ENCODE assay signal across 12 cellular contexts in genomic region chr11:417652-418342, GRCh38. TPM values are rescaled to one million over a fixed set of nuclear protein-coding genes. Genes with fewer than 3 reads are reported as not detected.
DNase-seq lines count a peak whose midpoint lies in the region; ATAC-seq, FAIRE-seq and TF ChIP-seq lines count a peak whose summit lies in the region.
"Had no signal": no experiment of that assay in that cellular context is flagged by ENCODE, and none has a peak within 500 bp of the region (broad histone marks: within the 10 kb centered on the region; RNA-seq: fewer than 3 reads in every experiment).

No MANE protein-coding gene starts in this region.

- H3K27ac ChIP-seq in vagina: no peak overlapping the region
- H3K27ac ChIP-seq in kidney (ENCODE audit: low read depth in 2 of 2, low read length in 2 of 2): peak overlapping the region in 1 of 2 donors; percentile 37

- TF ChIP-seq CTCF in vagina (IDR thresholded peaks at IDR 0.05) (no peak), kidney (IDR thresholded peaks at IDR 0.05; ENCODE audit: borderline replicate concordance, extremely low read depth, insufficient read depth) (no peak)

- peaks cover 53% of the 10 kb centered on the region for H3K4me1 Mint-ChIP-seq in dendritic cell treated with granulocyte-macrophage colony-stimulating factor and Interleukin-4, amounts not matched to agents 40 ng/mL and 50 ng/mL, for 4 days (ENCODE audit: low read depth)
- H3K4me1 Mint-ChIP-seq in naive thymus-derived CD8-positive, alpha-beta T cell: peaks cover 9 to 41% (median 29%) of the 10 kb centered on the region in 4 donors

- no peak for FAIRE-seq in kidney (lab: Jason Lieb, UNC)
- FAIRE-seq: D721Med had no signal

- H3K4me1 ChIP-seq in vagina (peaks cover 37% of the 10 kb centered on the region), kidney (ENCODE audit: control insufficient read depth in 1 of 2, insufficient read depth in 1 of 2, low read depth in 1 of 2, low read length in 2 of 2) (peaks cover 6 to 27% of the 10 kb centered on the region in 2 donors)

- H3K4me3 ChIP-seq in vagina (peak overlapping the region; percentile 44 to 50), kidney (ENCODE audit: low read length in 2 of 2) (peak overlapping the region in 1 of 2 donors; percentile 64)

- H3K9me3 ChIP-seq in vagina (no peaks in the 10 kb centered on the region), kidney (ENCODE audit: control insufficient read depth in 1 of 2, low read length in 2 of 2) (no peaks in the 10 kb centered on the region)

- ATAC-seq in Right ventricle myocardium inferior: no peak
- ATAC-seq in left ventricle myocardium superior: no peak
- no peak for ATAC-seq in naive thymus-derived CD8-positive, alpha-beta T cell
- no peak for ATAC-seq in GM21576 (IDR thresholded peaks at IDR 0.05; ENCODE audit: unreplicated experiment)
- no peak for ATAC-seq in HG03159 (IDR thresholded peaks at IDR 0.05; ENCODE audit: unreplicated experiment)

- no peaks in the 10 kb centered on the region for H3K27me3 ChIP-seq in vagina

- H3K36me3 ChIP-seq in vagina (no peaks in the 10 kb centered on the region), kidney (ENCODE audit: control insufficient read depth in 1 of 2, insufficient read depth in 2 of 2, low read length in 2 of 2) (no peaks in the 10 kb centered on the region)

- no peaks in the 10 kb centered on the region for H3K9me3 Mint-ChIP-seq in dendritic cell treated with granulocyte-macrophage colony-stimulating factor and Interleukin-4, amounts not matched to agents 40 ng/mL and 50 ng/mL, for 4 days
- H3K9me3 Mint-ChIP-seq in naive thymus-derived CD8-positive, alpha-beta T cell: no peaks in the 10 kb centered on the region

- peak overlapping the region; percentile 72 for H3K4me3 Mint-ChIP-seq in dendritic cell treated with granulocyte-macrophage colony-stimulating factor and Interleukin-4, amounts not matched to agents 40 ng/mL and 50 ng/mL, for 4 days
- H3K4me3 Mint-ChIP-seq in naive thymus-derived CD8-positive, alpha-beta T cell: peak overlapping the region; percentile 66 to 94 (median 74)

- TF ChIP-seq POLR2A in vagina (IDR thresholded peaks at IDR 0.05): no peak

- intact Hi-C loops in Right ventricle myocardium inferior (cut with DNase I): no loop called here
- intact Hi-C loops in left ventricle myocardium superior (cut with micrococcal nuclease): no loop called here
- intact Hi-C loops in dendritic cell treated with granulocyte-macrophage colony-stimulating factor and Interleukin-4, amounts not matched to agents 40 ng/mL and 50 ng/mL, for 4 days (cut with micrococcal nuclease): no loop called here
- intact Hi-C loops in vagina (cut with DNase I): no loop called here
- intact Hi-C loops in kidney (cut with DNase I): no loop called here

- H3K9ac ChIP-seq in kidney (ENCODE audit: low read length in 2 of 2): peak overlapping the region in 1 of 2 donors; percentile 51

- DNase-seq in Right ventricle myocardium inferior (ENCODE audit: missing footprints): peak; percentile 18
- no peak for DNase-seq in left ventricle myocardium superior
- peak in 2 of 10 donors; percentile 1 to 12 for DNase-seq in naive thymus-derived CD8-positive, alpha-beta T cell
- no peak for DNase-seq in vagina (ENCODE audit: extremely low spot score in 2 of 2)
- no peak for DNase-seq in kidney
- DNase-seq: activated CD4-positive, alpha-beta T cell treated with anti-CD3 and anti-CD28 coated beads for 48 hours; Karpas-422; NK-92 treated with Interleukin-12 subunit alpha and Interleukin-12 subunit beta, amount 100 ng/mL, for 24 hours had no signal

- peaks cover 32% of the 10 kb centered on the region for H3K27me3 Mint-ChIP-seq in dendritic cell treated with granulocyte-macrophage colony-stimulating factor and Interleukin-4, amounts not matched to agents 40 ng/mL and 50 ng/mL, for 4 days
- no peaks in the 10 kb centered on the region for H3K27me3 Mint-ChIP-seq in naive thymus-derived CD8-positive, alpha-beta T cell

- H3K36me3 Mint-ChIP-seq in dendritic cell treated with granulocyte-macrophage colony-stimulating factor and Interleukin-4, amounts not matched to agents 40 ng/mL and 50 ng/mL, for 4 days (ENCODE audit: low read depth): peaks cover 6% of the 10 kb centered on the region
- H3K36me3 Mint-ChIP-seq in naive thymus-derived CD8-positive, alpha-beta T cell: peaks cover 0 to 3% (median 0%) of the 10 kb centered on the region in 3 donors

- POLR2A ChIA-PET in naive thymus-derived CD8-positive, alpha-beta T cell (lab: Charles Lee): interaction anchor here (1.2 to 7.9 kb wide), 7 partner anchors 8 to 210 kb away, joined by 3 to 144 read pairs (median 15); partner anchors contain the start of genes ANO9, BET1L, PTDSS2 and RIC8A

- H3K27ac Mint-ChIP-seq in dendritic cell treated with granulocyte-macrophage colony-stimulating factor and Interleukin-4, amounts not matched to agents 40 ng/mL and 50 ng/mL, for 4 days: peak overlapping the region; percentile 84
- H3K27ac Mint-ChIP-seq in naive thymus-derived CD8-positive, alpha-beta T cell: peak overlapping the region in 8 of 10 donors; percentile 32 to 90 (median 65)

RNA-seq across cellular contexts. Expression of gene SIGIRR, which starts 3.0 kb away (rescaled TPM):
- total RNA-seq in Right ventricle myocardium inferior (50.0 TPM), left ventricle myocardium superior (47.5 TPM), vagina (48.1 TPM), kidney (89.1 TPM)
- 100 to 1,000 TPM; 332 to 337 TPM for total RNA-seq in naive thymus-derived CD8-positive, alpha-beta T cell
- polyA plus RNA-seq in naive thymus-derived CD8-positive, alpha-beta T cell: 100 to 1,000 TPM; 195 to 233 (median 206) TPM
- polyA plus RNA-seq in kidney (ENCODE audit: insufficient read depth, low read depth, low replicate concordance): 181 TPM

RNA-seq across cellular contexts. Expression of gene PKP3, which starts 23.8 kb away (rescaled TPM):
- total RNA-seq in Right ventricle myocardium inferior (0.32 TPM), left ventricle myocardium superior (0.84 TPM), vagina (117 TPM), kidney (3.6 TPM)
- total RNA-seq in naive thymus-derived CD8-positive, alpha-beta T cell: under 1 TPM; 0.16 to 0.29 TPM
- polyA plus RNA-seq in naive thymus-derived CD8-positive, alpha-beta T cell: under 1 TPM in 2 of 3 donors, not detected in 1; 0.15 to 0.47 TPM
- 1.9 TPM for polyA plus RNA-seq in kidney (ENCODE audit: insufficient read depth, low read depth, low replicate concordance)

RNA-seq across cellular contexts. Expression of gene ANO9, which starts 24.0 kb away (rescaled TPM):
- 0.41 TPM for total RNA-seq in Right ventricle myocardium inferior
- total RNA-seq in left ventricle myocardium superior: 1.3 TPM
- 10 to 100 TPM; 70.1 to 78.6 TPM for total RNA-seq in naive thymus-derived CD8-positive, alpha-beta T cell
- polyA plus RNA-seq in naive thymus-derived CD8-positive, alpha-beta T cell: 1 to 10 TPM; 4.8 to 8.6 (median 7.3) TPM
- 12.0 TPM for total RNA-seq in vagina
- 21.8 TPM for total RNA-seq in kidney
- polyA plus RNA-seq in kidney (ENCODE audit: insufficient read depth, low read depth, low replicate concordance): 11.3 TPM

RNA-seq across cellular contexts. Expression of gene PTDSS2, which starts 32.3 kb away (rescaled TPM):
- 27.8 TPM for total RNA-seq in Right ventricle myocardium inferior
- 31.8 TPM for total RNA-seq in left ventricle myocardium superior
- 10 to 100 TPM; 25.9 to 30.2 TPM for total RNA-seq in naive thymus-derived CD8-positive, alpha-beta T cell
- polyA plus RNA-seq in naive thymus-derived CD8-positive, alpha-beta T cell: 10 to 100 TPM in 2 of 3 donors, 1 to 10 TPM in 1; 9.0 to 13.0 (median 11.6) TPM
- total RNA-seq in vagina: 36.1 TPM
- 28.5 TPM for total RNA-seq in kidney
- 37.7 TPM for polyA plus RNA-seq in kidney (ENCODE audit: insufficient read depth, low read depth, low replicate concordance)

RNA-seq across cellular contexts. Expression of gene B4GALNT4, which starts 48.5 kb away (rescaled TPM):
- total RNA-seq in Right ventricle myocardium inferior: 0.54 TPM
- total RNA-seq in left ventricle myocardium superior: 0.50 TPM
- under 1 TPM; 0.16 to 0.39 TPM for total RNA-seq in naive thymus-derived CD8-positive, alpha-beta T cell
- 1 to 10 TPM in 1 of 3 donors, not detected in 2; 1.3 TPM for polyA plus RNA-seq in naive thymus-derived CD8-positive, alpha-beta T cell
- total RNA-seq in vagina: 15.5 TPM
- total RNA-seq in kidney: 1.4 TPM
- polyA plus RNA-seq in kidney (ENCODE audit: insufficient read depth, low read depth, low replicate concordance): 0.82 TPM

Comparison
In these comparisons a context has a peak if more than half of its experiments do, and no peak if none do; other contexts are left out.
1. RNA of gene PKP3, which starts 23.8 kb away (total RNA-seq): 117 TPM in vagina (single experiment); 3.6 TPM in kidney (single experiment), 0.84 TPM in left ventricle myocardium superior (single experiment), 0.32 TPM in Right ventricle myocardium inferior (single experiment) and 0.16 to 0.29 TPM in naive thymus-derived CD8-positive, alpha-beta T cell; every median in the first group is over 10 times any median in the second.